18 cellular contexts compared by ENCODE assay signal in the genomic region with DNA sequence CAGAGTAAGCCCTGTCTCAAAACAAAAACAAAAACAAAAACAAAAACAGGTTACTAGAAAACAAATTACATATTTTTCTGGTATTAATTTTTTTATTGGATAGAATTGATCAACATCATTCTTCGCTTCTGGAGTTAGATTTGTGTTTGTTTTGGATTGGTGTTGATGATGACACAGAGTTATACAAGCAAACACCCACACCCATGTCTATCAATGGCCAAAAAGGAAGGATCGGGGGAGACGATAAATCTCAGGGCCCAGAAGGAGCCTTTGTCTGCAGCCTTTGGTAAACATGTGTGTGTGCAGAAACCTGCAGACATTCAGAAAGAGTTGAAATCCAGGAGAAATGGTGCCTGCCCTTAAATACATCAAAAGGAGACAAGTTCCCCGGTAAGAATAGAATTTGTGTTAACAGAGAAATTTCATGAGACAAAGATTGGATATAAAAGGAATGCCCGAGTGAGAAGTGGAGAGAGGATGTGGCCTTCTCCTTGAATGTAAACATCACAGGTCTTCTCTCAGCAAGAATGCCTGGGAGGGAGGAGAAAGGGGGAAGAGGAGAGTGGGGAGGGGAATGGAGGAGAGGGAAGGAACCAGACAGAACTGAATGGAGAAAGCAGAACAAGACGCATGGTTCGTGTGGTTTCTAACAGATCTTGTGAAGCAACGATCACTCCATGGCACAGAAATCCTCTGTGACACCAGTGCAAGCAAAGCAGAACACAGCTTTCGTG. TPM values are rescaled to one million over a fixed set of nuclear protein-coding genes. Genes with fewer than 3 reads are reported as not detected.
DNase-seq lines count a peak whose midpoint lies in the region; ATAC-seq and TF ChIP-seq lines count a peak whose summit lies in the region.
"Had no signal": no experiment of that assay in that cellular context is flagged by ENCODE, and none has a peak within 500 bp of the region (broad histone marks: within the 10 kb centered on the region; RNA-seq: fewer than 3 reads in every experiment).

No MANE protein-coding gene starts in this region.

- intact Hi-C loops in Right ventricle myocardium superior (cut with DNase I) (no loop called here), left ventricle myocardium inferior (cut with micrococcal nuclease) (no loop called here), left lung (cut with DNase I) (no loop called here), breast epithelium (cut with DNase I; ENCODE audit: low total_unique reads) (no loop called here)

- ATAC-seq in Right ventricle myocardium superior (ENCODE audit: poor library complexity): peak; percentile 20
- ATAC-seq in left lung: peak; percentile 71
- no peak for ATAC-seq in HG02759 (IDR thresholded peaks at IDR 0.05; ENCODE audit: unreplicated experiment)
- ATAC-seq: activated CD8-positive, alpha-beta T cell treated with anti-CD3 and anti-CD28 coated beads for 36 hours; stimulated activated naive B cell treated with anti-CD40 and anti-IgM and Interleukin-4, amounts not matched to agents 10 μg/mL and 1 μg/mL and 100 μg/mL, for 72 hours had no signal

- TF ChIP-seq POLR2A in breast epithelium (IDR thresholded peaks at IDR 0.05): no peak

- TF ChIP-seq CTCF in left ventricle myocardium inferior (IDR thresholded peaks at IDR 0.05; ENCODE audit: borderline replicate concordance): no peak
- no peak for TF ChIP-seq CTCF in left lung (IDR thresholded peaks at IDR 0.05)
- no peak for TF ChIP-seq CTCF in breast epithelium (IDR thresholded peaks at IDR 0.05)

- H3K36me3 ChIP-seq in left ventricle myocardium inferior (no peaks in the 10 kb centered on the region), SJSA1 (no peaks in the 10 kb centered on the region), left lung (no peaks in the 10 kb centered on the region), breast epithelium (no peaks in the 10 kb centered on the region)
- H3K36me3 ChIP-seq: transverse colon had no signal

- H3K4me1 ChIP-seq in left ventricle myocardium inferior (peaks cover 4% of the 10 kb centered on the region), SJSA1 (replicated peaks) (peaks cover 19% of the 10 kb centered on the region), left lung (peaks cover 0 to 4% of the 10 kb centered on the region in 2 donors), breast epithelium (peaks cover 0 to 4% of the 10 kb centered on the region in 2 donors)
- H3K4me1 ChIP-seq: parathyroid adenoma, transverse colon had no signal

- H3K27ac ChIP-seq in left ventricle myocardium inferior (replicated peaks) (no peak overlapping the region), SJSA1 (peak overlapping the region; percentile 39), left lung (no peak overlapping the region), breast epithelium (no peak overlapping the region)
- H3K27ac ChIP-seq: parathyroid adenoma, transverse colon had no signal

- no peak overlapping the region for H3K4me3 ChIP-seq in left ventricle myocardium inferior
- H3K4me3 ChIP-seq in SJSA1: no peak overlapping the region
- no peak overlapping the region for H3K4me3 ChIP-seq in left lung
- H3K4me3 ChIP-seq in breast epithelium: no peak overlapping the region
- H3K4me3 ChIP-seq: transverse colon had no signal

- H3K9me3 ChIP-seq in left ventricle myocardium inferior (replicated peaks) (no peaks in the 10 kb centered on the region), SJSA1 (replicated peaks) (no peaks in the 10 kb centered on the region), left lung (no peaks in the 10 kb centered on the region), breast epithelium (no peaks in the 10 kb centered on the region)
- H3K9me3 ChIP-seq: transverse colon had no signal

- DNase-seq in Right ventricle myocardium superior (no peak), left ventricle myocardium inferior (no peak), SJSA1 (ENCODE audit: low read depth in 1 of 2, low spot score in 2 of 2) (peak in 1 of 2 experiments; percentile 68), left lung (no peak), dedifferentiated amniotic fluid mesenchymal stem cell (ENCODE audit: extremely low spot score) (no peak), breast epithelium (ENCODE audit: low spot score in 2 of 2) (no peak), T-helper 1 cell (no peak)
- DNase-seq: activated CD8-positive, alpha-beta T cell treated with anti-CD3 and anti-CD28 coated beads for 36 hours; CD4-positive, alpha-beta memory T cell; DND-41; effector CD8-positive, alpha-beta T cell; kidney glomerular epithelial cell; NCI-H1930; stimulated activated naive B cell treated with anti-CD40 and anti-IgM and Interleukin-4, amounts not matched to agents 10 μg/mL and 1 μg/mL and 100 μg/mL, for 72 hours; transverse colon had no signal

- H3K27me3 ChIP-seq in left ventricle myocardium inferior (ENCODE audit: low read depth) (no peaks in the 10 kb centered on the region), SJSA1 (replicated peaks) (no peaks in the 10 kb centered on the region), left lung (no peaks in the 10 kb centered on the region), breast epithelium (no peaks in the 10 kb centered on the region)
- H3K27me3 ChIP-seq: transverse colon had no signal

RNA-seq across cellular contexts. Expression of gene TMEM178A, which starts 40.4 kb away (rescaled TPM):
- total RNA-seq in Right ventricle myocardium superior (1.9 TPM), left ventricle myocardium inferior (3.6 TPM), left lung (1 to 10 TPM; 1.4 to 1.5 TPM), breast epithelium (1 to 10 TPM; 1.9 to 9.4 (median 3.6) TPM)
- 0.13 and 0.41 TPM in 2 replicates for total RNA-seq in SJSA1 (2014; rRNA removed; shearing (Covaris generic))
- total RNA-seq: A172; CD4-positive, alpha-beta memory T cell had no signal
